In genomic region chr6:35259194-35259945, GRCh38 we compare ENCODE assay signal across 8 cellular contexts. TPM values are rescaled to one million over a fixed set of nuclear protein-coding genes. Genes with fewer than 3 reads are reported as not detected.
A peak's percentile ranks its signal among the peaks of the same experiment; 100 is the strongest.
DNase-seq lines count a peak whose midpoint lies in the region; ATAC-seq and TF ChIP-seq lines count a peak whose summit lies in the region.

ZNF76 (plus strand) TSS chr6:35259735; CDS start chr6:35281152, 21,417 bp downstream.

- TF ChIP-seq CTCF in AG10803 (conservative IDR thresholded peaks at IDR 0.05; ENCODE audit: low read length) (no peak), kidney epithelial cell (IDR thresholded peaks at IDR 0.05; ENCODE audit: insufficient read depth, low read length, poor library complexity, severe bottlenecking) (no peak)

- peak; percentile 94 for DNase-seq in AG10803 (ENCODE audit: low read depth)
- DNase-seq in NCI-H510A (lab: John Stamatoyannopoulos, UW): peak; percentile 98
- peak; percentile 87 for DNase-seq in activated CD4-positive, alpha-beta T cell treated with anti-CD3 and anti-CD28 coated beads for 1 hour
- DNase-seq in cerebellum (ENCODE audit: low spot score): peak; percentile 99
- DNase-seq in kidney epithelial cell (ENCODE audit: low read depth): peak; percentile 76
- DNase-seq in stimulated activated CD4-positive, alpha-beta T cell treated with anti-CD3 and anti-CD28 coated beads, Interleukin-15, amount 100 ng/mL, for 48 hours (ENCODE audit: low read depth in 2 of 2): peak; percentile 90 to 92

- peak; percentile 84 for ATAC-seq in GM19043 (IDR thresholded peaks at IDR 0.05; ENCODE audit: low read depth, unreplicated experiment)
- ATAC-seq in HG03432 (IDR thresholded peaks at IDR 0.05; ENCODE audit: unreplicated experiment): peak; percentile 88

- H3K4me3 ChIP-seq in AG10803 (ENCODE audit: low read length) (peak within 1 kb of the TSS; percentile 98), kidney epithelial cell (ENCODE audit: low read depth, low read length) (peak within 1 kb of the TSS; percentile 69)

- no peaks in the 10 kb centered on the region for H3K36me3 ChIP-seq in kidney epithelial cell (ENCODE audit: control insufficient read depth, insufficient read depth, low read length)

- no peaks in the 10 kb centered on the region for H3K27me3 ChIP-seq in kidney epithelial cell (ENCODE audit: control insufficient read depth, insufficient read depth, low read length)

RNA-seq across cellular contexts. Expression of gene ZNF76, which starts in this region (rescaled TPM):
- total RNA-seq in cerebellum: 21.1 TPM
- 21.2 and 23.6 TPM in 2 replicates for total RNA-seq in kidney epithelial cell

Comparison
In these comparisons a context has a peak if more than half of its experiments do, and no peak if none do; other contexts are left out.
1. Peak in every context shown above with its lines: DNase-seq, ATAC-seq and H3K4me3 ChIP-seq.